ENCODE assay signal across 8 cellular contexts in genomic region chr20:3796477-3797225, GRCh38. TPM values are rescaled to one million over a fixed set of nuclear protein-coding genes. Genes with fewer than 3 reads are reported as not detected.
DNase-seq lines count a peak whose midpoint lies in the region; ATAC-seq and TF ChIP-seq lines count a peak whose summit lies in the region.

No MANE protein-coding gene starts in this region.

- DNase-seq in SJCRH30: peak; percentile 36 to 47
- no peak for DNase-seq in fibroblast of mammary gland (ENCODE audit: low read depth)
- DNase-seq in sigmoid colon: no peak
- DNase-seq in middle frontal gyrus (ENCODE audit: extremely low spot score, low spot score): no peak
- DNase-seq in NOMO-1 treated with dmso at 0.1 percent for 144 hours (lab: John Stamatoyannopoulos, UW; ENCODE audit: unreplicated experiment): no peak
- DNase-seq in NCI-H1048 (lab: John Stamatoyannopoulos, UW): no peak

- H3K4me3 ChIP-seq in ACC112 (ENCODE audit: low read depth, low read length): peak overlapping the region; percentile 85
- H3K4me3 ChIP-seq in SJCRH30: peak overlapping the region; percentile 98
- peak overlapping the region; percentile 74 for H3K4me3 ChIP-seq in fibroblast of mammary gland (ENCODE audit: control insufficient read depth, low read depth, low read length)
- H3K4me3 ChIP-seq in sigmoid colon: peak overlapping the region; percentile 44 to 79 (median 70)

- no peak overlapping the region for H2AFZ ChIP-seq in ACC112 (ENCODE audit: low read length, unreplicated experiment)

- peaks cover 31% of the 10 kb centered on the region; the same call in 1 of the 2 replicates for H3K36me3 ChIP-seq in ACC112 (ENCODE audit: insufficient read depth, low read length)
- peaks cover 17% of the 10 kb centered on the region for H3K36me3 ChIP-seq in SJCRH30
- H3K36me3 ChIP-seq in sigmoid colon: peaks cover 2 to 31% (median 19%) of the 10 kb centered on the region in 4 donors

- ATAC-seq in GM21717 (IDR thresholded peaks at IDR 0.05; ENCODE audit: unreplicated experiment): peak; percentile 13

- intact Hi-C loops in sigmoid colon (cut with DNase I): loop anchor here (1.0 to 2.0 kb wide), 2 partner anchors 9 to 14 kb away; no protein-coding TSS in a partner anchor

- TF ChIP-seq POLR2A in sigmoid colon (IDR thresholded peaks at IDR 0.05): no peak

- peaks cover 52% of the 10 kb centered on the region for H3K79me2 ChIP-seq in ACC112 (ENCODE audit: control insufficient read depth, insufficient read depth, low read length, unreplicated experiment)

- no peak for TF ChIP-seq EP300 in sigmoid colon (IDR thresholded peaks at IDR 0.05)

- TF ChIP-seq CTCF in fibroblast of mammary gland (conservative IDR thresholded peaks at IDR 0.05; ENCODE audit: control insufficient read depth, insufficient read depth, low read depth, low read length): no peak
- no peak for TF ChIP-seq CTCF in sigmoid colon (IDR thresholded peaks at IDR 0.05)

- H3K27me3 ChIP-seq in ACC112 (ENCODE audit: insufficient read depth, low read length): no peaks in the 10 kb centered on the region
- no peaks in the 10 kb centered on the region for H3K27me3 ChIP-seq in SJCRH30
- H3K27me3 ChIP-seq in sigmoid colon: no peaks in the 10 kb centered on the region

- H3K9me3 ChIP-seq in SJCRH30 (replicated peaks) (no peaks in the 10 kb centered on the region), sigmoid colon (no peaks in the 10 kb centered on the region)

- H3K27ac ChIP-seq in ACC112 (ENCODE audit: low read depth, low read length) (peak overlapping the region; percentile 60), SJCRH30 (peak overlapping the region; percentile 92), sigmoid colon (peak overlapping the region; percentile 96 to 99 (median 98))

- H3K4me1 ChIP-seq in ACC112 (ENCODE audit: control insufficient read depth, insufficient read depth, low read length, unreplicated experiment): peaks cover 26% of the 10 kb centered on the region
- peaks cover 30% of the 10 kb centered on the region for H3K4me1 ChIP-seq in SJCRH30
- H3K4me1 ChIP-seq in sigmoid colon: peaks cover 0 to 50% (median 44%) of the 10 kb centered on the region in 4 donors

- 13 to 16% methylated on average over 33 of the region's 33 CpGs for WGBS in sigmoid colon, 2 donors

RNA-seq across cellular contexts. Expression of gene CDC25B, which starts 0.5 kb away (rescaled TPM):
- 75.1 and 78.8 TPM in 2 replicates for total RNA-seq in SJCRH30 (2014; rRNA removed; shearing (Covaris generic))
- total RNA-seq in sigmoid colon: 10 to 100 TPM; 18.9 to 59.8 (median 26.9) TPM
- polyA plus RNA-seq in sigmoid colon: 10 to 100 TPM; 12.5 to 65.8 (median 13.8) TPM

RNA-seq across cellular contexts. Expression of gene CENPB, which starts 10.1 kb away (rescaled TPM):
- 34.6 and 36.7 TPM in 2 replicates for total RNA-seq in SJCRH30 (2014; rRNA removed; shearing (Covaris generic))
- total RNA-seq in sigmoid colon: 10 to 100 TPM; 73.4 to 99.9 (median 84.3) TPM
- polyA plus RNA-seq in sigmoid colon: 10 to 100 TPM; 52.7 to 71.4 (median 58.9) TPM

RNA-seq across cellular contexts. Expression of gene SPEF1, which starts 15.4 kb away (rescaled TPM):
- 0.08 and 0.16 TPM in 2 replicates for total RNA-seq in SJCRH30 (2014; rRNA removed; shearing (Covaris generic))
- total RNA-seq in sigmoid colon: under 1 TPM in 1 of 4 donors, not detected in 3; 0.81 TPM
- polyA plus RNA-seq in sigmoid colon: under 1 TPM in 1 of 3 donors, not detected in 2; 0.12 TPM

RNA-seq across cellular contexts. Expression of gene AP5S1, which starts 23.7 kb away (rescaled TPM):
- 8.9 and 9.4 TPM in 2 replicates for total RNA-seq in SJCRH30 (2014; rRNA removed; shearing (Covaris generic))
- total RNA-seq in sigmoid colon: 10 to 100 TPM in 1 of 4 donors, 1 to 10 TPM in 3; 5.4 to 11.8 (median 7.3) TPM
- polyA plus RNA-seq in sigmoid colon: 10 to 100 TPM; 10.8 to 14.5 (median 14.1) TPM

RNA-seq across cellular contexts. Expression of gene ADISSP, which starts 29.1 kb away (rescaled TPM):
- 44.9 and 51.3 TPM in 2 replicates for total RNA-seq in SJCRH30 (2014; rRNA removed; shearing (Covaris generic))
- 100 to 1,000 TPM in 1 of 4 donors, 10 to 100 TPM in 3; 53.2 to 116 (median 69.6) TPM for total RNA-seq in sigmoid colon
- 10 to 100 TPM; 15.7 to 38.1 (median 18.0) TPM for polyA plus RNA-seq in sigmoid colon

Comparison
In these comparisons a context has a peak if more than half of its experiments do, and no peak if none do; other contexts are left out.
1. DNase-seq: peak in SJCRH30 (2 of 2); none in fibroblast of mammary gland (single experiment), sigmoid colon (single experiment), middle frontal gyrus (single experiment), NOMO-1 treated with dmso at 0.1 percent for 144 hours (single experiment) and NCI-H1048 (single experiment).
2. Peak in every context shown above with its lines, with median percentiles within 50 percentile points of each other: H3K27ac ChIP-seq and H3K4me3 ChIP-seq.